Comparison of ENCODE assay signal across 11 cellular contexts in genomic region chr2:1548910-1549673, GRCh38.
DNase-seq lines count a peak whose midpoint lies in the region; ATAC-seq and TF ChIP-seq lines count a peak whose summit lies in the region.
"Had no signal": no experiment of that assay in that cellular context is flagged by ENCODE, and none has a peak within 500 bp of the region (broad histone marks: within the 10 kb centered on the region; RNA-seq: fewer than 3 reads in every experiment).

No MANE protein-coding gene starts in this region.

- H3K4me1 ChIP-seq in GM23248 (ENCODE audit: insufficient read depth) (peaks cover 11% of the 10 kb centered on the region), osteoblast (ENCODE audit: insufficient read depth, low read length) (peaks cover 10% of the 10 kb centered on the region)
- H3K4me1 ChIP-seq: Peyer's patch had no signal

- intact Hi-C loops in dorsolateral prefrontal cortex (cut with DNase I), result loop anchor here (5.0 to 10.0 kb wide), 4 partner anchors 324 to 832 kb away; partner anchors contain the start of gene SNTG2 (in 1 of the 2)

- H3K4me2 ChIP-seq in GM23248 (ENCODE audit: unreplicated experiment) (no peak overlapping the region), osteoblast (ENCODE audit: insufficient read depth, low read length) (no peak overlapping the region)

- no peaks in the 10 kb centered on the region for H3K9me2 ChIP-seq in GM23248 (ENCODE audit: insufficient read depth)

- H3K9me3 ChIP-seq in GM23248 (ENCODE audit: low read depth) (no peaks in the 10 kb centered on the region), osteoblast (ENCODE audit: low read depth, low read length) (no peaks in the 10 kb centered on the region)
- H3K9me3 ChIP-seq: Peyer's patch had no signal

- H3K9me3 Mint-ChIP-seq in activated CD8-positive, alpha-beta memory T cell treated with anti-CD3 and anti-CD28 coated beads, Interleukin-2, amount 10 ng/mL, durations not matched to agents 7 days and 5 days (ENCODE audit: low read depth), result no peaks in the 10 kb centered on the region

- H3K27me3 ChIP-seq in GM23248 (replicated peaks; ENCODE audit: insufficient read depth), result no peaks in the 10 kb centered on the region
- H3K27me3 ChIP-seq in osteoblast (ENCODE audit: insufficient read depth, low read length), result no peaks in the 10 kb centered on the region
- peaks cover 0 to 8% (median 0%) of the 10 kb centered on the region in 45 donors for H3K27me3 ChIP-seq in dorsolateral prefrontal cortex
- H3K27me3 ChIP-seq: Peyer's patch had no signal

- 78 to 84% methylated on average over 15 of the region's 15 CpGs for WGBS in GM23248 (ENCODE audit: low coverage in 1 of 2, low lambda C conversion rate in 2 of 2, missing lambda C conversion rate in 2 of 2), 2 experiments

- no peak overlapping the region for H3K27ac ChIP-seq in GM23248
- H3K27ac ChIP-seq in osteoblast (ENCODE audit: low read depth, low read length), result no peak overlapping the region
- no peak overlapping the region for H3K27ac ChIP-seq in dorsolateral prefrontal cortex
- H3K27ac ChIP-seq: C4-2B, Peyer's patch had no signal

- no peak for ATAC-seq in HG03342 (IDR thresholded peaks at IDR 0.05; ENCODE audit: unreplicated experiment)
- ATAC-seq in activated CD8-positive, alpha-beta memory T cell treated with anti-CD3 and anti-CD28 coated beads, Interleukin-2, amount 10 ng/mL, durations not matched to agents 7 days and 5 days, result no peak

- H3K79me2 ChIP-seq in GM23248 (ENCODE audit: insufficient read depth) (no peaks in the 10 kb centered on the region), osteoblast (ENCODE audit: insufficient read depth, low read length) (no peaks in the 10 kb centered on the region)

- H3K4me3 Mint-ChIP-seq in activated CD8-positive, alpha-beta memory T cell treated with anti-CD3 and anti-CD28 coated beads, Interleukin-2, amount 10 ng/mL, durations not matched to agents 7 days and 5 days, result no peak overlapping the region

- H3K9ac ChIP-seq in GM23248, result no peak overlapping the region

- TF ChIP-seq CTCF in osteoblast (IDR thresholded peaks at IDR 0.05; ENCODE audit: extremely low read depth, low read depth, low read length), result no peak
- no peak for TF ChIP-seq CTCF in dorsolateral prefrontal cortex (IDR thresholded peaks at IDR 0.05 in 54 of 56, conservative IDR thresholded peaks at IDR 0.05 in 2 of 56; ENCODE audit: low read depth in 1 of 56, partially characterized antibody in 56 of 56)

- no peaks in the 10 kb centered on the region for H3K36me3 Mint-ChIP-seq in activated CD8-positive, alpha-beta memory T cell treated with anti-CD3 and anti-CD28 coated beads, Interleukin-2, amount 10 ng/mL, durations not matched to agents 7 days and 5 days

- DNase-seq in EH (ENCODE audit: low read depth) (peak; percentile 20), GM23248 (peak; percentile 13), SHP77 treated with DMSO at 0.1 percent for 48 hours (lab: John Stamatoyannopoulos, UW) (peak; percentile 45), osteoblast (ENCODE audit: insufficient read length, low spot score, missing footprints) (peak; percentile 68), dorsolateral prefrontal cortex (no peak)
- DNase-seq in activated CD8-positive, alpha-beta memory T cell treated with anti-CD3 and anti-CD28 coated beads, Interleukin-2, amount 10 ng/mL, durations not matched to agents 7 days and 5 days, result no peak
- DNase-seq: DND-41, NCI-H187, Peyer's patch had no signal

- H3K27me3 Mint-ChIP-seq in activated CD8-positive, alpha-beta memory T cell treated with anti-CD3 and anti-CD28 coated beads, Interleukin-2, amount 10 ng/mL, durations not matched to agents 7 days and 5 days, result no peaks in the 10 kb centered on the region

- H3K4me1 Mint-ChIP-seq in activated CD8-positive, alpha-beta memory T cell treated with anti-CD3 and anti-CD28 coated beads, Interleukin-2, amount 10 ng/mL, durations not matched to agents 7 days and 5 days, result peaks cover 2% of the 10 kb centered on the region

- no peak overlapping the region for H3K27ac Mint-ChIP-seq in activated CD8-positive, alpha-beta memory T cell treated with anti-CD3 and anti-CD28 coated beads, Interleukin-2, amount 10 ng/mL, durations not matched to agents 7 days and 5 days

- H4K20me1 ChIP-seq in GM23248 (ENCODE audit: insufficient read depth), result no peaks in the 10 kb centered on the region
- no peaks in the 10 kb centered on the region for H4K20me1 ChIP-seq in osteoblast (ENCODE audit: insufficient read depth, low read length)

- in situ Hi-C loops in GM23248 (cut with MboI), result loop anchor here (25.0 kb wide), 2 partner anchors 687 to 862 kb away; partner anchors contain the start of gene TMEM18

- CTCF ChIA-PET in activated CD8-positive, alpha-beta memory T cell treated with anti-CD3 and anti-CD28 coated beads, Interleukin-2, amount 10 ng/mL, durations not matched to agents 7 days and 5 days (lab: Charles Lee), result interaction anchor here (1.0 kb wide), 1 partner anchor 202 kb away, joined by 4 read pairs; no protein-coding TSS in a partner anchor

- H3K36me3 ChIP-seq in GM23248 (ENCODE audit: low read depth) (no peaks in the 10 kb centered on the region), osteoblast (ENCODE audit: insufficient read depth, low read length) (no peaks in the 10 kb centered on the region)
- H3K36me3 ChIP-seq: Peyer's patch had no signal

- no peak overlapping the region for H3K4me3 ChIP-seq in GM23248
- no peak overlapping the region for H3K4me3 ChIP-seq in osteoblast (ENCODE audit: insufficient read depth, low read length)
- no peak overlapping the region for H3K4me3 ChIP-seq in dorsolateral prefrontal cortex
- H3K4me3 ChIP-seq: Peyer's patch had no signal

- H3F3A ChIP-seq in GM23248 (ENCODE audit: insufficient read depth), result peaks cover 13% of the 10 kb centered on the region

- H2AFZ ChIP-seq in GM23248 (no peak overlapping the region), osteoblast (ENCODE audit: low read length) (no peak overlapping the region)

Comparison
In these comparisons a context has a peak if more than half of its experiments do, and no peak if none do; other contexts are left out.
1. DNase-seq: peak in EH (single experiment), GM23248 (single experiment), SHP77 treated with DMSO at 0.1 percent for 48 hours (single experiment) and osteoblast (single experiment); none in activated CD8-positive, alpha-beta memory T cell treated with anti-CD3 and anti-CD28 coated beads, Interleukin-2, amount 10 ng/mL, durations not matched to agents 7 days and 5 days (single experiment) and dorsolateral prefrontal cortex (0 of 10).